Comparison of ENCODE assay signal across 9 cellular contexts in genomic region chr12:113424915-113425823, GRCh38. TPM values are rescaled to one million over a fixed set of nuclear protein-coding genes. Genes with fewer than 3 reads are reported as not detected.
DNase-seq lines count a peak whose midpoint lies in the region; ATAC-seq, FAIRE-seq and TF ChIP-seq lines count a peak whose summit lies in the region.
"Had no signal": no experiment of that assay in that cellular context is flagged by ENCODE, and none has a peak within 500 bp of the region (broad histone marks: within the 10 kb centered on the region; RNA-seq: fewer than 3 reads in every experiment).

No MANE protein-coding gene starts in this region.

- peaks cover 0 to 8% of the 10 kb centered on the region in 2 experiments; a peak in 2 of 4 replicates for H3K79me1 ChIP-seq in IMR-90 (ENCODE audit: low read depth in 1 of 2, low read length in 2 of 2)

- H3K56ac ChIP-seq in IMR-90 (ENCODE audit: extremely low read depth, insufficient read depth, low read length) = no peak overlapping the region

- TF ChIP-seq RAD21 in IMR-90 (IDR thresholded peaks at IDR 0.05; ENCODE audit: low read length) = peak; percentile 72

- H3K14ac ChIP-seq in IMR-90 (replicated peaks; ENCODE audit: low read depth, low read length) = no peak overlapping the region

- H3K4ac ChIP-seq in IMR-90 (ENCODE audit: low read depth, low read length) = no peak overlapping the region

- H3K18ac ChIP-seq in IMR-90 (ENCODE audit: low read depth, low read length) = no peak overlapping the region

- H3K9me3 ChIP-seq in IMR-90 (ENCODE audit: control insufficient read depth, insufficient read depth, low read length) (peaks cover 1% of the 10 kb centered on the region; the same call in 1 of the 2 replicates), kidney (ENCODE audit: control insufficient read depth in 1 of 2, low read length in 2 of 2) (no peaks in the 10 kb centered on the region)

- no peak overlapping the region for H2AFZ ChIP-seq in IMR-90 (replicated peaks; ENCODE audit: low read length, poor library complexity)

- no peaks in the 10 kb centered on the region for H3K27me3 ChIP-seq in IMR-90 (ENCODE audit: control insufficient read depth, insufficient read depth, low read length)

- H3K9me1 ChIP-seq in IMR-90 (ENCODE audit: insufficient read depth, low read length) = no peaks in the 10 kb centered on the region

- POLR2A ChIA-PET in IMR-90 (lab: Charles Lee; ENCODE audit: unreplicated experiment) = no interaction called here

- ATAC-seq in IMR-90 (ENCODE audit: low read depth) = peak; percentile 77
- no peak for ATAC-seq in HG02588 (IDR thresholded peaks at IDR 0.05; ENCODE audit: unreplicated experiment)

- no peak overlapping the region for H4K5ac ChIP-seq in IMR-90 (ENCODE audit: low read depth, low read length)

- H3K4me1 ChIP-seq in IMR-90 (ENCODE audit: control insufficient read depth, insufficient read depth, low read length) (peaks cover 2% of the 10 kb centered on the region; the same call in 1 of the 2 replicates), kidney (ENCODE audit: control insufficient read depth in 1 of 2, insufficient read depth in 1 of 2, low read depth in 1 of 2, low read length in 2 of 2) (peaks cover 0 to 8% of the 10 kb centered on the region in 2 donors)

- H3K4me2 ChIP-seq in IMR-90 (ENCODE audit: low read depth, low read length) = no peak overlapping the region

- in situ Hi-C loops in IMR-90 (cut with MboI; ENCODE audit: low sequenced_read_pairs) = loop anchor here (5.0 kb wide), 1 partner anchor 228 kb away; no protein-coding TSS in a partner anchor

- WGBS in IMR-90 (ENCODE audit: extremely low coverage in 2 of 2, insufficient read length in 1 of 2), 2 experiments = 71% methylated on average over 6 of the region's 20 CpGs; no CpG with 5 or more reads in 1 of the 2 experiments

- no peak overlapping the region for H4K8ac ChIP-seq in IMR-90 (ENCODE audit: low read depth in 2 of 2, low read length in 2 of 2)

- BruUV-seq in IMR-90 (replicated peaks; lab: Mats Ljungman, UMichigan) = no TSS peak

- H4K91ac ChIP-seq in IMR-90 (ENCODE audit: insufficient read depth, low read depth, low read length) = no peak overlapping the region

- no peak overlapping the region for H2BK5ac ChIP-seq in IMR-90 (ENCODE audit: low read depth, low read length, poor library complexity, severe bottlenecking)

- H4K20me1 ChIP-seq in IMR-90 (ENCODE audit: insufficient read depth, low read length) = no peaks in the 10 kb centered on the region

- no peak overlapping the region for H2AK9ac ChIP-seq in IMR-90 (replicated peaks; ENCODE audit: low read depth, low read length, poor library complexity)

- H3K4me3 ChIP-seq in IMR-90 (ENCODE audit: insufficient read depth, low read depth, low read length) (no peak overlapping the region), cardiac fibroblast (replicated peaks in 1 of 2; ENCODE audit: low read depth in 2 of 2, low read length in 2 of 2) (no peak overlapping the region), kidney (ENCODE audit: low read length in 2 of 2) (no peak overlapping the region)

- TF ChIP-seq POLR2A in IMR-90 (IDR thresholded peaks at IDR 0.05; ENCODE audit: low read depth, low read length) (no peak), GM12891 (IDR thresholded peaks at IDR 0.05; ENCODE audit: low read depth, low read length) (no peak)

- dilution Hi-C loops in IMR-90 (cut with HindIII; ENCODE audit: low sequenced_read_pairs, unreplicated experiment) = no loop called here

- CTCF ChIA-PET in IMR-90 (lab: Yijun Ruan, JAX) = interaction anchor here (0.6 to 1.3 kb wide), 15 partner anchors 12 to 1254 kb away, joined by 3 to 6 read pairs (median 3); partner anchors contain the start of gene SLC8B1

- intact Hi-C loops in IMR-90 (cut with micrococcal nuclease) (loop anchor here (1.0 kb wide), 2 partner anchors 113 to 228 kb away; no protein-coding TSS in a partner anchor), kidney (cut with DNase I) (no loop called here)

- no peak overlapping the region for H2BK20ac ChIP-seq in IMR-90 (ENCODE audit: low read depth, low read length)

- no peak overlapping the region for H2BK120ac ChIP-seq in IMR-90 (ENCODE audit: low read depth, low read length)

- TF ChIP-seq CTCF in IMR-90 (conservative IDR thresholded peaks at IDR 0.05; ENCODE audit: low read depth, low read length) (peak; percentile 84), VCaP (conservative IDR thresholded peaks at IDR 0.05) (peak; percentile 97), cardiac fibroblast (IDR thresholded peaks at IDR 0.05; ENCODE audit: low read depth, low read length) (peak; percentile 88), kidney (IDR thresholded peaks at IDR 0.05; ENCODE audit: borderline replicate concordance, extremely low read depth, insufficient read depth) (peak; percentile 65)

- DNase-seq in DMS53 (lab: John Stamatoyannopoulos, UW) (peak; percentile 72), IMR-90 (peak; percentile 48), cardiac fibroblast (ENCODE audit: low read depth in 2 of 2) (peak; percentile 74 to 78), kidney (no peak), GM12891 (ENCODE audit: insufficient read length, low spot score) (no peak)
- peak; percentile 23 to 47 for DNase-seq in stimulated activated CD4-positive, alpha-beta T cell treated with anti-CD3 and anti-CD28 coated beads, Interleukin-4, amount 100 ng/mL, for 4 hours

- no peak overlapping the region for H2BK15ac ChIP-seq in IMR-90 (ENCODE audit: low read depth, low read length)

- H3K36me3 ChIP-seq in IMR-90 (ENCODE audit: control insufficient read depth, insufficient read depth, low read length) = no peaks in the 10 kb centered on the region
- no peaks in the 10 kb centered on the region for H3K36me3 ChIP-seq in kidney (ENCODE audit: control insufficient read depth in 1 of 2, insufficient read depth in 2 of 2, low read length in 2 of 2)

- no peak overlapping the region for H3K23ac ChIP-seq in IMR-90 (ENCODE audit: low read depth, low read length)

- H3K9ac ChIP-seq in IMR-90 (ENCODE audit: low read depth, low read length) (no peak overlapping the region), kidney (ENCODE audit: low read length in 2 of 2) (no peak overlapping the region)

- FAIRE-seq in kidney (lab: Jason Lieb, UNC) = no peak
- no peak for FAIRE-seq in GM12891 (lab: Jason Lieb, UNC)

- H2AK5ac ChIP-seq in IMR-90 (ENCODE audit: low read depth, low read length) = no peak overlapping the region

- H3K27ac ChIP-seq in IMR-90 (ENCODE audit: insufficient read depth, low read length) = no peak overlapping the region
- no peak overlapping the region for H3K27ac ChIP-seq in VCaP
- H3K27ac ChIP-seq in kidney (ENCODE audit: low read depth in 2 of 2, low read length in 2 of 2) = no peak overlapping the region

TF ChIP-seq in IMR-90, 13 proteins besides CTCF, POLR2A, EP300 and RAD21:
- TF ChIP-seq BHLHE40 (IDR thresholded peaks at IDR 0.05; ENCODE audit: low read depth, low read length) (no peak), SMC3 (IDR thresholded peaks at IDR 0.05; ENCODE audit: low read depth, low read length) (peak; percentile 60)
TF ChIP-seq in IMR-90: peak in this region for 1.

TF ChIP-seq in GM12891, 5 proteins besides CTCF, POLR2A, EP300 and RAD21:
- TF ChIP-seq SPI1 (IDR thresholded peaks at IDR 0.05; ENCODE audit: low read depth, low read length) (no peak), POLR2AphosphoS5 (IDR thresholded peaks at IDR 0.05; ENCODE audit: low read depth, low read length) (no peak), TAF1 (IDR thresholded peaks at IDR 0.05; ENCODE audit: low read depth, low read length) (no peak), POU2F2 (IDR thresholded peaks at IDR 0.05; ENCODE audit: low read depth, low read length) (no peak), PAX5 (IDR thresholded peaks at IDR 0.05; ENCODE audit: insufficient read depth, low read length, severe bottlenecking) (no peak)

RNA-seq across cellular contexts. Expression of gene SDSL, which starts 3.0 kb away (rescaled TPM):
- total RNA-seq in IMR-90 (2012; rRNA removed) (5.6 and 6.3 TPM in 2 replicates), kidney (22.8 TPM)
- polyA plus RNA-seq in IMR-90 (2012; rRNA removed) (10.9 and 13.4 TPM in 2 replicates), kidney (ENCODE audit: insufficient read depth, low read depth, low replicate concordance) (116 TPM)
- 13.3 and 17.0 TPM in 2 replicates for polyA plus RNA-seq in IMR-90 (2012; cell fraction: cytosol; rRNA removed)
- polyA plus RNA-seq in IMR-90 (2012; cell fraction: nucleus; rRNA removed; ENCODE audit: low replicate concordance) = 6.4 and 14.7 TPM in 2 replicates
- 4.1 TPM for polyA plus RNA-seq in GM12891 (2012; ENCODE audit: low read depth, missing spikeins)
- total RNA-seq: activated CD8-positive, alpha-beta memory T cell treated with anti-CD3 and anti-CD28 coated beads for 36 hours had no signal

RNA-seq across cellular contexts. Expression of gene SDS, which starts 21.5 kb away (rescaled TPM):
- total RNA-seq in IMR-90 (2012; rRNA removed) (not detected in 2 replicates), kidney (1.0 TPM)
- polyA plus RNA-seq in IMR-90 (2012; rRNA removed) (not detected in 2 replicates), kidney (ENCODE audit: insufficient read depth, low read depth, low replicate concordance) (not detected)
- not detected in 2 replicates for polyA plus RNA-seq in IMR-90 (2012; cell fraction: cytosol; rRNA removed)
- polyA plus RNA-seq in IMR-90 (2012; cell fraction: nucleus; rRNA removed; ENCODE audit: low replicate concordance) = not detected in 2 replicates
- not detected for polyA plus RNA-seq in GM12891 (2012; ENCODE audit: low read depth, missing spikeins)
- total RNA-seq: activated CD8-positive, alpha-beta memory T cell treated with anti-CD3 and anti-CD28 coated beads for 36 hours had no signal

RNA-seq across cellular contexts. Expression of gene LHX5, which starts 46.5 kb away (rescaled TPM):
- total RNA-seq in IMR-90 (2012; rRNA removed) (not detected in 2 replicates), kidney (not detected)
- polyA plus RNA-seq in IMR-90 (2012; rRNA removed) (not detected in 2 replicates), kidney (ENCODE audit: insufficient read depth, low read depth, low replicate concordance) (not detected)
- polyA plus RNA-seq in IMR-90 (2012; cell fraction: cytosol; rRNA removed) = not detected in 2 replicates
- polyA plus RNA-seq in IMR-90 (2012; cell fraction: nucleus; rRNA removed; ENCODE audit: low replicate concordance) = not detected in 2 replicates
- polyA plus RNA-seq in GM12891 (2012; ENCODE audit: low read depth, missing spikeins) = not detected
- total RNA-seq: activated CD8-positive, alpha-beta memory T cell treated with anti-CD3 and anti-CD28 coated beads for 36 hours had no signal

Comparison
In these comparisons a context has a peak if more than half of its experiments do, and no peak if none do; other contexts are left out.
1. DNase-seq: peak in DMS53 (single experiment), IMR-90 (single experiment), cardiac fibroblast (2 of 2) and stimulated activated CD4-positive, alpha-beta T cell treated with anti-CD3 and anti-CD28 coated beads, Interleukin-4, amount 100 ng/mL, for 4 hours (2 of 2); none in kidney (single experiment) and GM12891 (single experiment).
2. Peak in every context shown above with its lines, with median percentiles within 50 percentile points of each other: CTCF ChIP-seq.